Comparison of ENCODE assay signal across 15 cellular contexts in genomic region chr13:99636728-99637353, GRCh38. TPM values are rescaled to one million over a fixed set of nuclear protein-coding genes. Genes with fewer than 3 reads are reported as not detected.
DNase-seq lines count a peak whose midpoint lies in the region; ATAC-seq and TF ChIP-seq lines count a peak whose summit lies in the region.
"Had no signal": no experiment of that assay in that cellular context is flagged by ENCODE, and none has a peak within 500 bp of the region (broad histone marks: within the 10 kb centered on the region; RNA-seq: fewer than 3 reads in every experiment).

No MANE protein-coding gene starts in this region.

- intact Hi-C loops in aorta (cut with DNase I), result no loop called here

- no peak for TF ChIP-seq CTCF in GM12865 (IDR thresholded peaks at IDR 0.05; ENCODE audit: insufficient read depth, low read depth, low read length, missing control alignments)

- H3K9me3 ChIP-seq in GM23248 (ENCODE audit: low read depth) (no peaks in the 10 kb centered on the region), aorta (ENCODE audit: control insufficient read depth, low read length) (no peaks in the 10 kb centered on the region)
- H3K9me3 ChIP-seq: SK-N-SH had no signal

- H3K36me3 ChIP-seq in GM23248 (ENCODE audit: low read depth) (no peaks in the 10 kb centered on the region), aorta (ENCODE audit: control insufficient read depth in 1 of 2, insufficient read depth in 2 of 2, low read length in 1 of 2) (no peaks in the 10 kb centered on the region)

- in situ Hi-C loops in GM23248 (cut with MboI), result no loop called here

- H3F3A ChIP-seq in GM23248 (ENCODE audit: insufficient read depth), result no peaks in the 10 kb centered on the region

- no peak overlapping the region for H2AFZ ChIP-seq in GM23248

- no peak overlapping the region for H3K4me2 ChIP-seq in GM23248 (ENCODE audit: unreplicated experiment)
- H3K4me2 ChIP-seq: SK-N-SH had no signal

- ATAC-seq in GM19438 (IDR thresholded peaks at IDR 0.05; ENCODE audit: low read depth, unreplicated experiment), result peak; percentile 80
- peak; percentile 82 for ATAC-seq in HG02678 (IDR thresholded peaks at IDR 0.05; ENCODE audit: unreplicated experiment)
- ATAC-seq in HG03432 (IDR thresholded peaks at IDR 0.05; ENCODE audit: unreplicated experiment), result peak; percentile 93
- no peak for ATAC-seq in aorta (ENCODE audit: low FRiP score)
- ATAC-seq: stimulated activated naive CD8-positive, alpha-beta T cell treated with anti-CD3 and anti-CD28 coated beads, Interleukin-15, Interleukin-2, amounts not matched to agents 100 U/mL and 50 U/mL, for 24 hours had no signal

- no peaks in the 10 kb centered on the region; the same call in 1 of the 2 replicates for H3K27me3 ChIP-seq in GM23248 (replicated peaks; ENCODE audit: insufficient read depth)
- H3K27me3 ChIP-seq in aorta (ENCODE audit: control insufficient read depth in 1 of 2, insufficient read depth in 2 of 2, low read length in 1 of 2), result no peaks in the 10 kb centered on the region

- WGBS in GM23248 (ENCODE audit: low coverage in 1 of 2, low lambda C conversion rate in 2 of 2, missing lambda C conversion rate in 2 of 2), 2 experiments, result 81 to 83% methylated on average over 7 of the region's 7 CpGs
- WGBS in aorta, 2 donors, result 94 to 96% methylated on average over 7 of the region's 7 CpGs

- H4K20me1 ChIP-seq in GM23248 (ENCODE audit: insufficient read depth), result no peaks in the 10 kb centered on the region

- DNase-seq in GM12865 (ENCODE audit: low read depth) (peak; percentile 74), GM23248 (no peak), aorta (no peak), NCI-H345 treated with DMSO at 0.1 percent for 48 hours (lab: John Stamatoyannopoulos, UW; ENCODE audit: unreplicated experiment) (no peak), germinal center (ENCODE audit: low spot score) (no peak)
- DNase-seq: ACHN; activated T-cell treated with anti-CD3 and anti-CD28 coated beads, Interleukin-2, amount 50 U/mL, for 1 hour; amygdala; KG1; NCI-H187 treated with DMSO at 0.1 percent for 48 hours; SK-N-SH; stimulated activated naive CD8-positive, alpha-beta T cell treated with anti-CD3 and anti-CD28 coated beads, Interleukin-15, Interleukin-2, amounts not matched to agents 100 U/mL and 50 U/mL, for 24 hours had no signal

- no peak overlapping the region for H3K4me3 ChIP-seq in GM12865 (ENCODE audit: low read depth, low read length)
- H3K4me3 ChIP-seq in GM23248, result no peak overlapping the region
- H3K4me3 ChIP-seq in aorta (ENCODE audit: low read length in 2 of 2), result no peak overlapping the region

- no peaks in the 10 kb centered on the region for H3K79me2 ChIP-seq in GM23248 (ENCODE audit: insufficient read depth)

- no peaks in the 10 kb centered on the region for H3K4me1 ChIP-seq in GM23248 (ENCODE audit: insufficient read depth)
- peaks cover 0 to 2% of the 10 kb centered on the region in 2 donors for H3K4me1 ChIP-seq in aorta (ENCODE audit: control insufficient read depth in 1 of 2, insufficient read depth in 2 of 2, low read length in 2 of 2)

- H3K27ac ChIP-seq in GM23248 (no peak overlapping the region), aorta (ENCODE audit: low read depth in 1 of 2, low read length in 2 of 2) (no peak overlapping the region)

- H3K9ac ChIP-seq in GM23248, result no peak overlapping the region
- H3K9ac ChIP-seq: SK-N-SH had no signal

- no peaks in the 10 kb centered on the region for H3K9me2 ChIP-seq in GM23248 (ENCODE audit: insufficient read depth)
- H3K9me2 ChIP-seq: SK-N-SH had no signal

RNA-seq across cellular contexts. Expression of gene CLYBL, which starts 30.4 kb away (rescaled TPM):
- 0.38 and 0.86 TPM in 2 replicates for total RNA-seq in GM23248 (2014; rRNA removed; shearing (Covaris generic))
- polyA plus RNA-seq in GM23248 (2016; fragmentation: Nextera tagmentation; extraction: Ambion mirVana) (1.6 and 1.7 TPM in 2 replicates), aorta (10 to 100 TPM in 1 of 2 donors, 1 to 10 TPM in 1; 8.2 to 34.9 TPM)
- 1 to 10 TPM; 7.7 to 8.3 TPM for total RNA-seq in aorta
